Comparison of ENCODE assay signal across 10 cellular contexts in the genomic region with DNA sequence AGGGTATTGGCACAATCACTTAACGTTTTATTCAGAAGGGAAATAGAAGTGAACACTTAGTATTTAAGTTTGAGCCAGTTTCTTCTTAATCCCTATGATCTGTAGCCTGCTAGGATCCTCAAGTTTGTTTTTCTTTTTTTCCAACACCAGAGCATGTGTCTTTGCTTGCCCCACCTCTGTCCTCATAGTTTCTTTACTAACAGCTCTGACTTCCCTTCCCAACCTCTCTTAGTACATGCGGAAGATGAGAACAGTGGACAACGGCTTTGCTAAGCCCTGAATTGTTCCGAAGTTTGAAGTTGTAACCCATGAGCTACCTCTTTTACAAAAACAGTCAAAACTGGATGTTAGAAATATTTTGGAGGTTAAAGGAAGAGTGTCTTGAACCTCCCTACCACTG.
A peak's percentile ranks its signal among the peaks of the same experiment; 100 is the strongest.
DNase-seq lines count a peak whose midpoint lies in the region; ATAC-seq, FAIRE-seq and TF ChIP-seq lines count a peak whose summit lies in the region.
"Had no signal": no experiment of that assay in that cellular context is flagged by ENCODE, and none has a peak within 500 bp of the region (broad histone marks: within the 10 kb centered on the region; RNA-seq: fewer than 3 reads in every experiment).

No MANE protein-coding gene starts in this region.

- H3K9me3 Mint-ChIP-seq in T-helper 2 cell treated with Interferon-gamma antibody and Interleukin-4, amounts not matched to agents 5 μg/mL and 100 μg/mL, for 36 hours: peaks cover 22% of the 10 kb centered on the region

- DNase-seq in GM12891 (ENCODE audit: insufficient read length, low spot score) (no peak), MV-4-11 (lab: John Stamatoyannopoulos, UW) (peak; percentile 85), medulla oblongata (ENCODE audit: extremely low spot score) (peak; percentile 52), epidermal melanocyte (ENCODE audit: insufficient read length, low spot score) (no peak), COLO829 (ENCODE audit: low spot score) (no peak)
- DNase-seq in T-helper 2 cell treated with Interferon-gamma antibody and Interleukin-4, amounts not matched to agents 5 μg/mL and 100 μg/mL, for 36 hours (ENCODE audit: low spot score): no peak
- DNase-seq: NCI-H2171 treated with DMSO at 0.1 percent for 48 hours had no signal

- no peak for TF ChIP-seq POLR2A in GM12891 (IDR thresholded peaks at IDR 0.05; ENCODE audit: low read depth, low read length)

- no peak overlapping the region for H3K27ac Mint-ChIP-seq in T-helper 2 cell treated with Interferon-gamma antibody and Interleukin-4, amounts not matched to agents 5 μg/mL and 100 μg/mL, for 36 hours
- H3K27ac Mint-ChIP-seq: brain had no signal

- H3K27ac ChIP-seq in HEK293 (ENCODE audit: extremely low read depth, low read depth, low read length): peak overlapping the region; percentile 35

- FAIRE-seq in GM12891 (lab: Jason Lieb, UNC): peak; percentile 31

- H3K9me3 ChIP-seq in HEK293 (ENCODE audit: control insufficient read depth, insufficient read depth, low read depth, low read length): no peaks in the 10 kb centered on the region

- TF ChIP-seq CTCF in HEK293 (tag by site-specific recombination; IDR thresholded peaks at IDR 0.05): no peak

- H3K27me3 Mint-ChIP-seq in T-helper 2 cell treated with Interferon-gamma antibody and Interleukin-4, amounts not matched to agents 5 μg/mL and 100 μg/mL, for 36 hours (ENCODE audit: low read depth): no peaks in the 10 kb centered on the region
- H3K27me3 Mint-ChIP-seq: brain had no signal

- no peak overlapping the region for H3K4me3 Mint-ChIP-seq in T-helper 2 cell treated with Interferon-gamma antibody and Interleukin-4, amounts not matched to agents 5 μg/mL and 100 μg/mL, for 36 hours
- H3K4me3 Mint-ChIP-seq: brain had no signal

- H3K36me3 Mint-ChIP-seq in T-helper 2 cell treated with Interferon-gamma antibody and Interleukin-4, amounts not matched to agents 5 μg/mL and 100 μg/mL, for 36 hours (ENCODE audit: low read depth): no peaks in the 10 kb centered on the region
- H3K36me3 Mint-ChIP-seq: brain had no signal

- H3K4me3 ChIP-seq in HEK293 (ENCODE audit: low read depth, low read length): no peak overlapping the region

- H3K4me1 ChIP-seq in HEK293 (ENCODE audit: control insufficient read depth, insufficient read depth, low read length): peaks cover 8% of the 10 kb centered on the region

- H3K36me3 ChIP-seq in HEK293 (ENCODE audit: control insufficient read depth in 2 of 2, insufficient read depth in 1 of 2, low read length in 2 of 2): no peaks in the 10 kb centered on the region

- CTCF ChIA-PET in HEK293 (lab: Yijun Ruan, JAX): no interaction called here

- POLR2A ChIA-PET in HEK293 (lab: Yijun Ruan, JAX): no interaction called here

- no peaks in the 10 kb centered on the region for H3K4me1 Mint-ChIP-seq in T-helper 2 cell treated with Interferon-gamma antibody and Interleukin-4, amounts not matched to agents 5 μg/mL and 100 μg/mL, for 36 hours (ENCODE audit: low read depth)

- no peak for ATAC-seq in SK-N-SH treated with all-trans-retinoic acid at 6 μM for 48 hours

TF ChIP-seq in GM12891, 5 proteins besides CTCF, POLR2A, EP300 and RAD21:
- no peak for TF ChIP-seq POLR2AphosphoS5 (IDR thresholded peaks at IDR 0.05; ENCODE audit: low read depth, low read length)
- no peak for TF ChIP-seq PAX5 (IDR thresholded peaks at IDR 0.05; ENCODE audit: insufficient read depth, low read length, severe bottlenecking)
- TF ChIP-seq POU2F2 (IDR thresholded peaks at IDR 0.05; ENCODE audit: low read depth, low read length): no peak
- TF ChIP-seq TAF1 (IDR thresholded peaks at IDR 0.05; ENCODE audit: low read depth, low read length): no peak
- TF ChIP-seq SPI1 (IDR thresholded peaks at IDR 0.05; ENCODE audit: low read depth, low read length): no peak
TF ChIP-seq in GM12891: peak in this region for 0.

TF ChIP-seq in HEK293, 187 proteins besides CTCF, POLR2A, EP300 and RAD21 (continues in another document):
- TF ChIP-seq ZNF521 (tag by site-specific recombination; IDR thresholded peaks at IDR 0.05): no peak
- no peak for TF ChIP-seq ZNF292 (tag by site-specific recombination; IDR thresholded peaks at IDR 0.05; ENCODE audit: borderline replicate concordance, low read depth)
- TF ChIP-seq, protein P1, sequence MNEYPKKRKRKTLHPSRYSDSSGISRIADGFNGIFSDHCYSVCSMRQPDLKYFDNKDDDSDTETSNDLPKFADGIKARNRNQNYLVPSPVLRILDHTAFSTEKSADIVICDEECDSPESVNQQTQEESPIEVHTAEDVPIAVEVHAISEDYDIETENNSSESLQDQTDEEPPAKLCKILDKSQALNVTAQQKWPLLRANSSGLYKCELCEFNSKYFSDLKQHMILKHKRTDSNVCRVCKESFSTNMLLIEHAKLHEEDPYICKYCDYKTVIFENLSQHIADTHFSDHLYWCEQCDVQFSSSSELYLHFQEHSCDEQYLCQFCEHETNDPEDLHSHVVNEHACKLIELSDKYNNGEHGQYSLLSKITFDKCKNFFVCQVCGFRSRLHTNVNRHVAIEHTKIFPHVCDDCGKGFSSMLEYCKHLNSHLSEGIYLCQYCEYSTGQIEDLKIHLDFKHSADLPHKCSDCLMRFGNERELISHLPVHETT (tag by site-specific recombination; IDR thresholded peaks at IDR 0.05): no peak
- no peak for TF ChIP-seq ZNF610 (tag by site-specific recombination; IDR thresholded peaks at IDR 0.05; ENCODE audit: borderline replicate concordance)
- TF ChIP-seq, protein P2, sequence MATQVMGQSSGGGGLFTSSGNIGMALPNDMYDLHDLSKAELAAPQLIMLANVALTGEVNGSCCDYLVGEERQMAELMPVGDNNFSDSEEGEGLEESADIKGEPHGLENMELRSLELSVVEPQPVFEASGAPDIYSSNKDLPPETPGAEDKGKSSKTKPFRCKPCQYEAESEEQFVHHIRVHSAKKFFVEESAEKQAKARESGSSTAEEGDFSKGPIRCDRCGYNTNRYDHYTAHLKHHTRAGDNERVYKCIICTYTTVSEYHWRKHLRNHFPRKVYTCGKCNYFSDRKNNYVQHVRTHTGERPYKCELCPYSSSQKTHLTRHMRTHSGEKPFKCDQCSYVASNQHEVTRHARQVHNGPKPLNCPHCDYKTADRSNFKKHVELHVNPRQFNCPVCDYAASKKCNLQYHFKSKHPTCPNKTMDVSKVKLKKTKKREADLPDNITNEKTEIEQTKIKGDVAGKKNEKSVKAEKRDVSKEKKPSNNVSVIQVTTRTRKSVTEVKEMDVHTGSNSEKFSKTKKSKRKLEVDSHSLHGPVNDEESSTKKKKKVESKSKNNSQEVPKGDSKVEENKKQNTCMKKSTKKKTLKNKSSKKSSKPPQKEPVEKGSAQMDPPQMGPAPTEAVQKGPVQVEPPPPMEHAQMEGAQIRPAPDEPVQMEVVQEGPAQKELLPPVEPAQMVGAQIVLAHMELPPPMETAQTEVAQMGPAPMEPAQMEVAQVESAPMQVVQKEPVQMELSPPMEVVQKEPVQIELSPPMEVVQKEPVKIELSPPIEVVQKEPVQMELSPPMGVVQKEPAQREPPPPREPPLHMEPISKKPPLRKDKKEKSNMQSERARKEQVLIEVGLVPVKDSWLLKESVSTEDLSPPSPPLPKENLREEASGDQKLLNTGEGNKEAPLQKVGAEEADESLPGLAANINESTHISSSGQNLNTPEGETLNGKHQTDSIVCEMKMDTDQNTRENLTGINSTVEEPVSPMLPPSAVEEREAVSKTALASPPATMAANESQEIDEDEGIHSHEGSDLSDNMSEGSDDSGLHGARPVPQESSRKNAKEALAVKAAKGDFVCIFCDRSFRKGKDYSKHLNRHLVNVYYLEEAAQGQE (tag by site-specific recombination; IDR thresholded peaks at IDR 0.05): no peak
- no peak for TF ChIP-seq ZNF555 (tag by site-specific recombination; conservative IDR thresholded peaks at IDR 0.05)

TF ChIP-seq in SK-N-SH treated with all-trans-retinoic acid at 6 μM for 48 hours, 23 proteins besides CTCF, POLR2A, EP300 and RAD21:
- TF ChIP-seq ZFP3 (CRISPR knock-in tag; IDR thresholded peaks at IDR 0.05) (no peak), ISL1 (CRISPR knock-in tag; IDR thresholded peaks at IDR 0.05) (no peak), CSRNP3 (CRISPR knock-in tag; IDR thresholded peaks at IDR 0.05) (no peak), CREB5 (CRISPR knock-in tag; IDR thresholded peaks at IDR 0.05; ENCODE audit: low read depth) (no peak), OSR1 (CRISPR knock-in tag; IDR thresholded peaks at IDR 0.05) (no peak), TCF4 (CRISPR knock-in tag; IDR thresholded peaks at IDR 0.05; ENCODE audit: borderline replicate concordance) (no peak), ZFP30 (CRISPR knock-in tag; IDR thresholded peaks at IDR 0.05) (no peak), ZNF565 (CRISPR knock-in tag; conservative IDR thresholded peaks at IDR 0.05; ENCODE audit: low read depth) (no peak)

Comparison
In these comparisons a context has a peak if more than half of its experiments do, and no peak if none do; other contexts are left out.
1. DNase-seq: peak in MV-4-11 (single experiment) and medulla oblongata (single experiment); none in GM12891 (single experiment), epidermal melanocyte (single experiment), T-helper 2 cell treated with Interferon-gamma antibody and Interleukin-4, amounts not matched to agents 5 μg/mL and 100 μg/mL, for 36 hours (single experiment) and COLO829 (single experiment).